In genomic region chr2:134217924-134218323, GRCh38 we compare ENCODE assay signal across 8 cellular contexts. TPM values are rescaled to one million over a fixed set of nuclear protein-coding genes. Genes with fewer than 3 reads are reported as not detected.
DNase-seq lines count a peak whose midpoint lies in the region; ATAC-seq and TF ChIP-seq lines count a peak whose summit lies in the region.

No MANE protein-coding gene starts in this region.

- CTCF ChIA-PET in CD4-positive, alpha-beta memory T cell (lab: Charles Lee; ENCODE audit: partially characterized antibody), result interaction anchor here (0.6 to 8.4 kb wide), 9 partner anchors 10 to 100 kb away, joined by 3 to 116 read pairs (median 6); no protein-coding TSS in a partner anchor

- no peaks in the 10 kb centered on the region for H3K36me3 ChIP-seq in CD4-positive, alpha-beta memory T cell (ENCODE audit: insufficient read depth, low read length)
- no peaks in the 10 kb centered on the region for H3K36me3 ChIP-seq in hepatocyte (replicated peaks; ENCODE audit: insufficient read depth, low read depth)

- peak in 3 of 5 donors; percentile 25 to 53 (median 34) for DNase-seq in CD4-positive, alpha-beta memory T cell
- DNase-seq in activated naive CD8-positive, alpha-beta T cell treated with anti-CD3 and anti-CD28 coated beads for 36 hours, result peak; percentile 34
- DNase-seq in RKO (ENCODE audit: low spot score), result no peak
- DNase-seq in hepatocyte (ENCODE audit: low spot score), result no peak
- DNase-seq in effector CD4-positive, alpha-beta T cell, result no peak
- no peak for DNase-seq in GM13977 (ENCODE audit: low spot score)

- peaks cover 60% of the 10 kb centered on the region for H3K4me1 ChIP-seq in CD4-positive, alpha-beta memory T cell (ENCODE audit: insufficient read depth, low read length)
- no peaks in the 10 kb centered on the region for H3K4me1 ChIP-seq in hepatocyte (ENCODE audit: insufficient read depth)

- H3K9me2 ChIP-seq in hepatocyte (replicated peaks; ENCODE audit: insufficient read depth), result no peaks in the 10 kb centered on the region

- in situ Hi-C loops in GM13977 (cut with MboI; ENCODE audit: low pct_unique_long_range_greater_than_20kb, low sequenced_read_pairs, unreplicated experiment), result no loop called here

- peak overlapping the region; percentile 41 for H3K27ac ChIP-seq in CD4-positive, alpha-beta memory T cell (ENCODE audit: low read depth, low read length)
- H3K27ac ChIP-seq in hepatocyte, result no peak overlapping the region

- H2AFZ ChIP-seq in hepatocyte, result no peak overlapping the region

- POLR2A ChIA-PET in CD4-positive, alpha-beta memory T cell (lab: Charles Lee; ENCODE audit: partially characterized antibody), result interaction anchor here (0.7 to 11.5 kb wide), 9 partner anchors 13 to 709 kb away, joined by 3 to 95 read pairs (median 6); no protein-coding TSS in a partner anchor

- H3K4me3 ChIP-seq in CD4-positive, alpha-beta memory T cell (ENCODE audit: low read length in 2 of 2), result peak overlapping the region in 1 of 2 donors; percentile 12
- no peak overlapping the region for H3K4me3 ChIP-seq in hepatocyte

- H3K27me3 ChIP-seq in CD4-positive, alpha-beta memory T cell (ENCODE audit: insufficient read depth, low read length), result no peaks in the 10 kb centered on the region
- no peaks in the 10 kb centered on the region for H3K27me3 ChIP-seq in hepatocyte

- no peaks in the 10 kb centered on the region for H3K9me3 ChIP-seq in CD4-positive, alpha-beta memory T cell (ENCODE audit: control insufficient read depth in 1 of 2, low read length in 2 of 2)
- H3K9me3 ChIP-seq in hepatocyte (ENCODE audit: low read depth), result no peaks in the 10 kb centered on the region

- TF ChIP-seq CTCF in hepatocyte (IDR thresholded peaks at IDR 0.05; ENCODE audit: poor library complexity) (no peak), GM13977 (IDR thresholded peaks at IDR 0.05; ENCODE audit: extremely low read depth, insufficient read depth, missing control alignments) (no peak)

- intact Hi-C loops in CD4-positive, alpha-beta memory T cell (cut with micrococcal nuclease), result loop anchor here (5.0 to 10.0 kb wide), 2 partner anchors 36 to 457 kb away; no protein-coding TSS in a partner anchor

- peaks cover 2 to 9% of the 10 kb centered on the region in 2 donors for H3K36me3 Mint-ChIP-seq in CD4-positive, alpha-beta memory T cell
- H3K36me3 Mint-ChIP-seq in activated naive CD8-positive, alpha-beta T cell treated with anti-CD3 and anti-CD28 coated beads for 36 hours, result peaks cover 23% of the 10 kb centered on the region

- H4K20me1 ChIP-seq in hepatocyte (ENCODE audit: insufficient read depth, poor library complexity, severe bottlenecking), result peaks cover 4% of the 10 kb centered on the region

- ATAC-seq in GM19455 (IDR thresholded peaks at IDR 0.05; ENCODE audit: unreplicated experiment), result peak; percentile 66
- peak; percentile 78 for ATAC-seq in HG03342 (IDR thresholded peaks at IDR 0.05; ENCODE audit: unreplicated experiment)

- no peaks in the 10 kb centered on the region for H3K27me3 Mint-ChIP-seq in CD4-positive, alpha-beta memory T cell
- no peaks in the 10 kb centered on the region for H3K27me3 Mint-ChIP-seq in activated naive CD8-positive, alpha-beta T cell treated with anti-CD3 and anti-CD28 coated beads for 36 hours

- peaks cover 66 to 81% (median 69%) of the 10 kb centered on the region in 4 donors for H3K4me1 Mint-ChIP-seq in CD4-positive, alpha-beta memory T cell
- peaks cover 56% of the 10 kb centered on the region for H3K4me1 Mint-ChIP-seq in activated naive CD8-positive, alpha-beta T cell treated with anti-CD3 and anti-CD28 coated beads for 36 hours

- peak overlapping the region; percentile 50 to 90 (median 84) for H3K4me3 Mint-ChIP-seq in CD4-positive, alpha-beta memory T cell
- peak overlapping the region; percentile 66 for H3K4me3 Mint-ChIP-seq in activated naive CD8-positive, alpha-beta T cell treated with anti-CD3 and anti-CD28 coated beads for 36 hours

- 93% methylated on average over 1 of the region's 1 CpG for WGBS in hepatocyte (ENCODE audit: low lambda C conversion rate, missing lambda C conversion rate)

- H3K4me2 ChIP-seq in hepatocyte, result no peak overlapping the region

- H3K27ac Mint-ChIP-seq in CD4-positive, alpha-beta memory T cell, result peak overlapping the region; percentile 85 to 97 (median 90)
- peak overlapping the region; percentile 95 for H3K27ac Mint-ChIP-seq in activated naive CD8-positive, alpha-beta T cell treated with anti-CD3 and anti-CD28 coated beads for 36 hours

- peaks cover 0 to 6% (median 1%) of the 10 kb centered on the region in 8 donors for H3K9me3 Mint-ChIP-seq in CD4-positive, alpha-beta memory T cell
- peaks cover 8% of the 10 kb centered on the region for H3K9me3 Mint-ChIP-seq in activated naive CD8-positive, alpha-beta T cell treated with anti-CD3 and anti-CD28 coated beads for 36 hours

- peaks cover 58% of the 10 kb centered on the region for H3K79me2 ChIP-seq in hepatocyte

RNA-seq across cellular contexts. Expression of gene MGAT5, which starts 35.9 kb away (rescaled TPM):
- 10 to 100 TPM; 78.1 to 81.3 TPM for total RNA-seq in CD4-positive, alpha-beta memory T cell
- polyA plus RNA-seq in CD4-positive, alpha-beta memory T cell, result 10 to 100 TPM in 1 of 2 donors, 1 to 10 TPM in 1; 4.4 to 17.9 TPM
- total RNA-seq in activated naive CD8-positive, alpha-beta T cell treated with anti-CD3 and anti-CD28 coated beads for 36 hours, result 10 to 100 TPM; 34.0 to 34.5 TPM
- 30.2 and 32.1 TPM in 2 replicates for total RNA-seq in hepatocyte
- 5.3 and 9.1 TPM in 2 replicates for polyA plus RNA-seq in hepatocyte

Comparison
In these comparisons a context has a peak if more than half of its experiments do, and no peak if none do; other contexts are left out.
1. DNase-seq: peak in CD4-positive, alpha-beta memory T cell (3 of 5) and activated naive CD8-positive, alpha-beta T cell treated with anti-CD3 and anti-CD28 coated beads for 36 hours (single experiment); none in RKO (single experiment), hepatocyte (single experiment), effector CD4-positive, alpha-beta T cell (single experiment) and GM13977 (single experiment).